ENCODE assay signal across 1 cellular context in genomic region chr19:13981467-13981866, GRCh38.
TF ChIP-seq lines count a peak whose summit lies in the region.

No MANE protein-coding gene starts in this region.

TF ChIP-seq in K562, 482 proteins besides CTCF, POLR2A, EP300 and RAD21:
- no peak for TF ChIP-seq RNF219 (CRISPR knock-in tag; IDR thresholded peaks at IDR 0.05)
- TF ChIP-seq, protein P1, sequence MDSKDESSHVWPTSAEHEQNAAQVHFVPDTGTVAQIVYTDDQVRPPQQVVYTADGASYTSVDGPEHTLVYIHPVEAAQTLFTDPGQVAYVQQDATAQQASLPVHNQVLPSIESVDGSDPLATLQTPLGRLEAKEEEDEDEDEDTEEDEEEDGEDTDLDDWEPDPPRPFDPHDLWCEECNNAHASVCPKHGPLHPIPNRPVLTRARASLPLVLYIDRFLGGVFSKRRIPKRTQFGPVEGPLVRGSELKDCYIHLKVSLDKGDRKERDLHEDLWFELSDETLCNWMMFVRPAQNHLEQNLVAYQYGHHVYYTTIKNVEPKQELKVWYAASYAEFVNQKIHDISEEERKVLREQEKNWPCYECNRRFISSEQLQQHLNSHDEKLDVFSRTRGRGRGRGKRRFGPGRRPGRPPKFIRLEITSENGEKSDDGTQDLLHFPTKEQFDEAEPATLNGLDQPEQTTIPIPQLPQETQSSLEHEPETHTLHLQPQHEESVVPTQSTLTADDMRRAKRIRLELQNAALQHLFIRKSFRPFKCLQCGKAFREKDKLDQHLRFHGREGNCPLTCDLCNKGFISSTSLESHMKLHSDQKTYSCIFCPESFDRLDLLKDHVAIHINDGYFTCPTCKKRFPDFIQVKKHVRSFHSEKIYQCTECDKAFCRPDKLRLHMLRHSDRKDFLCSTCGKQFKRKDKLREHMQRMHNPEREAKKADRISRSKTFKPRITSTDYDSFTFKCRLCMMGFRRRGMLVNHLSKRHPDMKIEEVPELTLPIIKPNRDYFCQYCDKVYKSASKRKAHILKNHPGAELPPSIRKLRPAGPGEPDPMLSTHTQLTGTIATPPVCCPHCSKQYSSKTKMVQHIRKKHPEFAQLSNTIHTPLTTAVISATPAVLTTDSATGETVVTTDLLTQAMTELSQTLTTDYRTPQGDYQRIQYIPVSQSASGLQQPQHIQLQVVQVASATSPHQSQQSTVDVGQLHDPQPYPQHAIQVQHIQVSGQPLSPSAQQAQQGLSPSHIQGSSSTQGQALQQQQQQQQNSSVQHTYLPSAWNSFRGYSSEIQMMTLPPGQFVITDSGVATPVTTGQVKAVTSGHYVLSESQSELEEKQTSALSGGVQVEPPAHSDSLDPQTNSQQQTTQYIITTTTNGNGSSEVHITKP (IDR thresholded peaks at IDR 0.05; ENCODE audit: partially characterized antibody) = peak; percentile 74
TF ChIP-seq in K562: peak in this region for 1.
